In genomic region chr1:231374394-231374793, GRCh38 we compare ENCODE assay signal across 23 cellular contexts.
"Had no signal": no experiment of that assay in that cellular context is flagged by ENCODE, and none has a peak within 500 bp of the region (broad histone marks: within the 10 kb centered on the region; RNA-seq: fewer than 3 reads in every experiment).

No MANE protein-coding gene starts in this region.

- ATAC-seq: foreskin keratinocyte, heart right ventricle, left cardiac atrium, left lung, left ventricle myocardium superior, lower lobe of right lung, mucosa of descending colon had no signal

- H3K27me3 ChIP-seq: dorsolateral prefrontal cortex, esophagus muscularis mucosa, foreskin keratinocyte, heart right ventricle, left lung had no signal

- H3K9me3 ChIP-seq: esophagus muscularis mucosa, heart right ventricle, left lung, lower lobe of right lung, mucosa of descending colon had no signal

- DNase-seq: dermis blood vessel endothelial cell; dorsolateral prefrontal cortex; effector CD4-positive, alpha-beta T cell; effector memory CD4-positive, alpha-beta T cell; foreskin keratinocyte; glutamatergic neuron; head of caudate nucleus; heart right ventricle; hippocampal formation; left cardiac atrium; left lung; left ventricle myocardium superior; lower lobe of right lung; mesenchymal stem cell; mucosa of descending colon; naive B cell had no signal

- H3K27ac ChIP-seq: coronary artery, dorsolateral prefrontal cortex, esophagus muscularis mucosa, foreskin keratinocyte, heart right ventricle, left lung, lower lobe of right lung had no signal

- H3K4me3 ChIP-seq: coronary artery, dorsolateral prefrontal cortex, esophagus muscularis mucosa, heart right ventricle, left lung, lower lobe of right lung, mucosa of descending colon had no signal

- FAIRE-seq: colon, endothelial cell of umbilical vein, frontal cortex, islet of Langerhans, keratinocyte had no signal

- H3K4me1 ChIP-seq: foreskin keratinocyte, lower lobe of right lung had no signal
